In genomic region chr2:110854355-110855081, GRCh38 we compare ENCODE assay signal across 12 cellular contexts.
DNase-seq lines count a peak whose midpoint lies in the region; ATAC-seq and TF ChIP-seq lines count a peak whose summit lies in the region.
"Had no signal": no experiment of that assay in that cellular context is flagged by ENCODE, and none has a peak within 500 bp of the region (broad histone marks: within the 10 kb centered on the region; RNA-seq: fewer than 3 reads in every experiment).

No MANE protein-coding gene starts in this region.

- DNase-seq in NCI-H1417 (lab: John Stamatoyannopoulos, UW), result peak in 2 of 3 experiments; percentile 17 to 22
- no peak for DNase-seq in NCI-H1417 treated with DMSO at 0.1 percent for 48 hours (lab: John Stamatoyannopoulos, UW)
- no peak for DNase-seq in astrocyte of the cerebellum (ENCODE audit: low read depth)
- DNase-seq in natural killer cell treated with Interleukin-12 subunit alpha and Interleukin-12 subunit beta and Interleukin-15 and Interleukin-18, amount 100 ng/mL, for 72 hours (ENCODE audit: low spot score), result no peak
- no peak for DNase-seq in mucosa of gallbladder (ENCODE audit: low spot score)
- no peak for DNase-seq in activated T-cell treated with anti-CD3 and anti-CD28 coated beads, Interleukin-2, amount 50 U/mL, for 1 hour
- DNase-seq: activated effector memory CD4-positive, alpha-beta T cell treated with Interleukin-2 at 50 U/mL for 16 hours; psoas muscle; SHP77; stomach had no signal

- H3K4me3 ChIP-seq in astrocyte of the cerebellum (ENCODE audit: low read depth, low read length), result no peak overlapping the region
- H3K4me3 ChIP-seq: psoas muscle, stomach had no signal

- no peaks in the 10 kb centered on the region for H3K9me3 Mint-ChIP-seq in natural killer cell treated with Interleukin-12 subunit alpha and Interleukin-12 subunit beta and Interleukin-15 and Interleukin-18, amount 100 ng/mL, for 72 hours

- ATAC-seq in natural killer cell treated with Interleukin-12 subunit alpha and Interleukin-12 subunit beta and Interleukin-15 and Interleukin-18, amount 100 ng/mL, for 72 hours, result no peak
- no peak for ATAC-seq in GM21528 (IDR thresholded peaks at IDR 0.05; ENCODE audit: low FRiP score, unreplicated experiment)

- TF ChIP-seq CTCF in astrocyte of the cerebellum (IDR thresholded peaks at IDR 0.05; ENCODE audit: low read depth, low read length, missing control alignments), result peak; percentile 9

- peak overlapping the region; percentile 80 to 82 for H3K27ac Mint-ChIP-seq in natural killer cell treated with Interleukin-12 subunit alpha and Interleukin-12 subunit beta and Interleukin-15 and Interleukin-18, amount 100 ng/mL, for 72 hours

- peak overlapping the region; percentile 84 for H3K4me3 Mint-ChIP-seq in natural killer cell treated with Interleukin-12 subunit alpha and Interleukin-12 subunit beta and Interleukin-15 and Interleukin-18, amount 100 ng/mL, for 72 hours

- H3K4me1 Mint-ChIP-seq in natural killer cell treated with Interleukin-12 subunit alpha and Interleukin-12 subunit beta and Interleukin-15 and Interleukin-18, amount 100 ng/mL, for 72 hours (ENCODE audit: low read depth in 2 of 2), result peaks cover 83 to 88% of the 10 kb centered on the region in 2 donors

- peaks cover 4% of the 10 kb centered on the region for H3K36me3 Mint-ChIP-seq in natural killer cell treated with Interleukin-12 subunit alpha and Interleukin-12 subunit beta and Interleukin-15 and Interleukin-18, amount 100 ng/mL, for 72 hours

- peak; percentile 12; the same call in 1 of the 2 replicates for TF ChIP-seq RAD21 in Ishikawa (IDR thresholded peaks at IDR 0.05; ENCODE audit: low read depth)

- in situ Hi-C loops in astrocyte of the cerebellum (cut with HindIII; ENCODE audit: low sequenced_read_pairs), result no loop called here

- TF ChIP-seq EP300 in Ishikawa (IDR thresholded peaks at IDR 0.05; ENCODE audit: borderline replicate concordance), result no peak

- peaks cover 0 to 6% of the 10 kb centered on the region in 2 donors for H3K27me3 Mint-ChIP-seq in natural killer cell treated with Interleukin-12 subunit alpha and Interleukin-12 subunit beta and Interleukin-15 and Interleukin-18, amount 100 ng/mL, for 72 hours

TF ChIP-seq in Ishikawa, 13 proteins besides CTCF, POLR2A, EP300 and RAD21:
- TF ChIP-seq ZBTB7A (IDR thresholded peaks at IDR 0.05; ENCODE audit: low read depth) (no peak), EGR1 (IDR thresholded peaks at IDR 0.05) (no peak)

Comparison
In these comparisons a context has a peak if more than half of its experiments do, and no peak if none do; other contexts are left out.
1. DNase-seq: peak in NCI-H1417 (2 of 3); none in NCI-H1417 treated with DMSO at 0.1 percent for 48 hours (single experiment), astrocyte of the cerebellum (single experiment), natural killer cell treated with Interleukin-12 subunit alpha and Interleukin-12 subunit beta and Interleukin-15 and Interleukin-18, amount 100 ng/mL, for 72 hours (single experiment), mucosa of gallbladder (single experiment) and activated T-cell treated with anti-CD3 and anti-CD28 coated beads, Interleukin-2, amount 50 U/mL, for 1 hour (single experiment).